Comparison of ENCODE assay signal across 24 cellular contexts in the genomic region with DNA sequence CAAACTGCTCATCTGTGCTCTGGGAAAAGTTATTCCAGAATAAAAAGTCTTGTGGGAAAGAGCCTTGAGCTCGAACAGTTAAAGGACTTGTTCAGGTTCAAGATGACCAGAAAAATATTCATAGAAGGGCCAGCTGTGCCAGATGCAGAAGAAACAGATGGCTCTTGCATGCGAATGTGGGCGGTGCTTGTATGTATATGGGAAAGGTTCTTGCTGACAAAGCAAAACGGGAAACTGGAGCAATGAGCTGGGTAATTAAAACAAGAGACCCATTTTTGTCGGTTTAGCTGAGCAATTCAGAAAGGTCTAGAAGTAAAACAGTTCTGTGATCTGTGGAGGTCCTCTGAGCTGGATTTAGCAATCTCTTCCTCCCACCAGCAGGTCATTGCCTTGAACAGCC.
DNase-seq lines count a peak whose midpoint lies in the region; ATAC-seq, FAIRE-seq and TF ChIP-seq lines count a peak whose summit lies in the region.
"Had no signal": no experiment of that assay in that cellular context is flagged by ENCODE, and none has a peak within 500 bp of the region (broad histone marks: within the 10 kb centered on the region; RNA-seq: fewer than 3 reads in every experiment).

No MANE protein-coding gene starts in this region.

- H3K27ac Mint-ChIP-seq in osteocyte (ENCODE audit: unreplicated experiment): no peak overlapping the region
- H3K27ac Mint-ChIP-seq: CD4-positive, CD25-positive, alpha-beta regulatory T cell had no signal

- no peaks in the 10 kb centered on the region for H3F3A ChIP-seq in SK-N-SH (replicated peaks; ENCODE audit: insufficient read depth)

- TF ChIP-seq POLR2A in HepG2 (IDR thresholded peaks at IDR 0.05; ENCODE audit: insufficient read depth in 1 of 2, low read depth in 2 of 2, low read length in 2 of 2) (no peak), right lobe of liver (IDR thresholded peaks at IDR 0.05) (no peak), K562 (conservative IDR thresholded peaks at IDR 0.05) (no peak)

- H3K4me3 Mint-ChIP-seq in osteocyte (ENCODE audit: unreplicated experiment): no peak overlapping the region
- H3K4me3 Mint-ChIP-seq: CD4-positive, CD25-positive, alpha-beta regulatory T cell had no signal

- no peaks in the 10 kb centered on the region for H4K20me1 ChIP-seq in HepG2 (ENCODE audit: insufficient read depth, low read length)
- H4K20me1 ChIP-seq in K562 (replicated peaks; ENCODE audit: control insufficient read depth, insufficient read depth, low read length): no peaks in the 10 kb centered on the region; the same call in 1 of the 2 replicates
- H4K20me1 ChIP-seq in SK-N-SH (ENCODE audit: insufficient read depth): no peaks in the 10 kb centered on the region
- H4K20me1 ChIP-seq: BLaER1 had no signal

- H3K36me3 Mint-ChIP-seq in osteocyte (ENCODE audit: unreplicated experiment): no peaks in the 10 kb centered on the region
- H3K36me3 Mint-ChIP-seq: CD4-positive, CD25-positive, alpha-beta regulatory T cell had no signal

- no peaks in the 10 kb centered on the region for H3K9me3 ChIP-seq in HepG2 (ENCODE audit: low read length)
- no peaks in the 10 kb centered on the region for H3K9me3 ChIP-seq in right lobe of liver
- no peaks in the 10 kb centered on the region for H3K9me3 ChIP-seq in K562 (replicated peaks; ENCODE audit: control insufficient read depth, insufficient read depth, low read depth, low read length)
- no peaks in the 10 kb centered on the region for H3K9me3 ChIP-seq in SK-N-SH
- H3K9me3 ChIP-seq: BLaER1, MG63, Peyer's patch had no signal

- H3K4me1 ChIP-seq in HepG2 (ENCODE audit: insufficient read depth, low read length): no peaks in the 10 kb centered on the region
- no peaks in the 10 kb centered on the region for H3K4me1 ChIP-seq in right lobe of liver
- H3K4me1 ChIP-seq in K562 (replicated peaks in 1 of 2; ENCODE audit: control insufficient read depth in 2 of 2, insufficient read depth in 2 of 2, low read length in 2 of 2): no peaks in the 10 kb centered on the region
- peaks cover 0 to 5% of the 10 kb centered on the region in 2 experiments; a peak in 1 of 4 replicates for H3K4me1 ChIP-seq in SK-N-SH (ENCODE audit: control insufficient read depth in 1 of 2, insufficient read depth in 2 of 2, low read depth in 1 of 2, low read length in 1 of 2)
- H3K4me1 ChIP-seq: BLaER1, Peyer's patch had no signal

- H3K36me3 ChIP-seq in HepG2 (replicated peaks in 1 of 2; ENCODE audit: control insufficient read depth in 1 of 2, insufficient read depth in 2 of 2, low read length in 2 of 2) (no peaks in the 10 kb centered on the region), right lobe of liver (no peaks in the 10 kb centered on the region), K562 (ENCODE audit: control insufficient read depth, insufficient read depth, low read length) (no peaks in the 10 kb centered on the region), SK-N-SH (replicated peaks in 1 of 2; ENCODE audit: control insufficient read depth in 1 of 2, insufficient read depth in 2 of 2, low read length in 1 of 2) (no peaks in the 10 kb centered on the region)
- H3K36me3 ChIP-seq: BLaER1, MG63, Peyer's patch had no signal

- POLR2A ChIA-PET in HepG2 (lab: Yijun Ruan, JAX) (no interaction called here), K562 (lab: Yijun Ruan, JAX) (no interaction called here), SK-N-SH (lab: Yijun Ruan, JAX) (no interaction called here)

- intact Hi-C loops in HepG2 (cut with micrococcal nuclease; ENCODE audit: unreplicated experiment): no loop called here
- intact Hi-C loops in right lobe of liver (cut with DNase I): no loop called here
- intact Hi-C loops in K562 (cut with micrococcal nuclease): no loop called here

- no peaks in the 10 kb centered on the region for H3K9me1 ChIP-seq in K562 (ENCODE audit: control insufficient read depth, insufficient read depth, low read length)

- WGBS in HepG2 (ENCODE audit: low lambda C conversion rate): 32% methylated on average over 5 of the region's 5 CpGs
- WGBS in right lobe of liver (ENCODE audit: insufficient coverage, low coverage, low lambda C conversion rate, missing lambda C conversion rate): 45% methylated on average over 5 of the region's 5 CpGs
- WGBS in K562 (ENCODE audit: insufficient coverage, low coverage, missing lambda C conversion rate): 0% methylated on average over 5 of the region's 5 CpGs
- 61% methylated on average over 5 of the region's 5 CpGs for WGBS in SK-N-SH (ENCODE audit: low lambda C conversion rate)

- H3K79me2 ChIP-seq in HepG2 (ENCODE audit: insufficient read depth, low read length) (no peaks in the 10 kb centered on the region), K562 (ENCODE audit: control insufficient read depth, insufficient read depth, low read length) (no peaks in the 10 kb centered on the region), SK-N-SH (ENCODE audit: insufficient read depth) (no peaks in the 10 kb centered on the region)

- H3K9ac ChIP-seq in HepG2 (ENCODE audit: insufficient read depth, low read depth, low read length) (no peak overlapping the region), K562 (ENCODE audit: insufficient read depth in 1 of 2, low read depth in 2 of 2, low read length in 2 of 2) (no peak overlapping the region), SK-N-SH (no peak overlapping the region)
- H3K9ac ChIP-seq: BLaER1 had no signal

- TF ChIP-seq EP300 in HepG2 (IDR thresholded peaks at IDR 0.05; ENCODE audit: low read depth in 2 of 2, low read length in 2 of 2) (no peak), HepG2 (CRISPR knock-in tag; IDR thresholded peaks at IDR 0.05; ENCODE audit: borderline replicate concordance) (no peak), K562 (IDR thresholded peaks at IDR 0.05; ENCODE audit: low read length) (no peak), SK-N-SH (IDR thresholded peaks at IDR 0.05; ENCODE audit: borderline replicate concordance in 1 of 2, low read depth in 1 of 2, low read length in 1 of 2) (no peak)

- no peaks in the 10 kb centered on the region for H3K27me3 ChIP-seq in HepG2 (ENCODE audit: control insufficient read depth in 1 of 2, insufficient read depth in 2 of 2, low read length in 2 of 2)
- no peaks in the 10 kb centered on the region for H3K27me3 ChIP-seq in right lobe of liver
- H3K27me3 ChIP-seq in K562 (ENCODE audit: control insufficient read depth in 2 of 2, insufficient read depth in 2 of 2, low read length in 2 of 2): no peaks in the 10 kb centered on the region
- no peaks in the 10 kb centered on the region for H3K27me3 ChIP-seq in SK-N-SH (ENCODE audit: insufficient read depth)
- H3K27me3 ChIP-seq: BLaER1, MG63, Peyer's patch had no signal

- DNase-seq in HepG2 (ENCODE audit: low spot score): no peak
- DNase-seq in right lobe of liver: no peak
- DNase-seq in NCI-H510A (lab: John Stamatoyannopoulos, UW): peak; percentile 18
- no peak for DNase-seq in K562 (ENCODE audit: extremely low read depth in 1 of 4, low spot score in 3 of 4)
- DNase-seq in SK-N-SH: no peak
- no peak for DNase-seq in NCI-H2227 treated with DMSO at 0.1 percent for 48 hours (lab: John Stamatoyannopoulos, UW)
- no peak for DNase-seq in GM20000 (ENCODE audit: low spot score)
- DNase-seq in osteocyte (ENCODE audit: extremely low spot score, unreplicated experiment): no peak
- DNase-seq: 8988T; CD4-positive, CD25-positive, alpha-beta regulatory T cell; DMS53; MG63; NCI-H2029; NCI-H345; NCI-H524 treated with DMSO at 0.1 percent for 48 hours; NCI-H82; OCI-M1; Peyer's patch; SIG-M5; T-helper 2 cell had no signal

- H3K4me1 Mint-ChIP-seq in osteocyte (ENCODE audit: unreplicated experiment): peaks cover 2% of the 10 kb centered on the region
- H3K4me1 Mint-ChIP-seq: CD4-positive, CD25-positive, alpha-beta regulatory T cell had no signal

- H3K9me2 ChIP-seq in SK-N-SH: no peaks in the 10 kb centered on the region

- H3K4me2 ChIP-seq in HepG2 (ENCODE audit: low read depth, low read length): no peak overlapping the region
- H3K4me2 ChIP-seq in K562 (ENCODE audit: insufficient read depth, low read length): no peak overlapping the region
- H3K4me2 ChIP-seq in SK-N-SH: no peak overlapping the region
- H3K4me2 ChIP-seq: BLaER1 had no signal

- H2AFZ ChIP-seq in HepG2 (ENCODE audit: low read length): no peak overlapping the region
- H2AFZ ChIP-seq in K562 (ENCODE audit: low read depth, low read length): no peak overlapping the region
- H2AFZ ChIP-seq in SK-N-SH (ENCODE audit: low read depth): no peak overlapping the region

- TF ChIP-seq RAD21 in HepG2 (CRISPR knock-in tag; IDR thresholded peaks at IDR 0.05) (no peak), K562 (CRISPR knock-in tag; conservative IDR thresholded peaks at IDR 0.05 in 1 of 2, IDR thresholded peaks at IDR 0.05 in 1 of 2) (no peak), SK-N-SH (IDR thresholded peaks at IDR 0.05; ENCODE audit: low read length) (no peak)

- H3K27ac ChIP-seq in HepG2 (ENCODE audit: extremely low read length, insufficient read depth, low read length): no peak overlapping the region
- H3K27ac ChIP-seq in right lobe of liver: no peak overlapping the region
- H3K27ac ChIP-seq in K562 (ENCODE audit: extremely low read depth, low read depth, low read length): no peak overlapping the region
- peak overlapping the region in 1 of 2 experiments; percentile 8; a peak in 1 of 4 replicates for H3K27ac ChIP-seq in SK-N-SH (ENCODE audit: low read depth in 2 of 2, low read length in 1 of 2)
- H3K27ac ChIP-seq: BLaER1, HL-60, Peyer's patch had no signal

- no peak for TF ChIP-seq CTCF in HepG2 (CRISPR knock-in tag; IDR thresholded peaks at IDR 0.05)
- TF ChIP-seq CTCF in right lobe of liver (IDR thresholded peaks at IDR 0.05): no peak
- no peak for TF ChIP-seq CTCF in K562 (IDR thresholded peaks at IDR 0.05 in 2 of 3, conservative IDR thresholded peaks at IDR 0.05 in 1 of 3; ENCODE audit: insufficient read depth in 2 of 3, low read depth in 1 of 3, low read length in 3 of 3)
- TF ChIP-seq CTCF in SK-N-SH (IDR thresholded peaks at IDR 0.05): no peak
- no peak for TF ChIP-seq CTCF in GM20000 (IDR thresholded peaks at IDR 0.05; ENCODE audit: extremely low read depth, missing control alignments)
- no peak for TF ChIP-seq CTCF in osteocyte (IDR thresholded peaks at IDR 0.05)

- ATAC-seq in HepG2 (no peak), right lobe of liver (no peak), K562 (no peak)
- ATAC-seq: HCT116 had no signal

- no peak for FAIRE-seq in HepG2 (lab: Jason Lieb, UNC)
- FAIRE-seq in K562 (lab: Jason Lieb, UNC): no peak
- FAIRE-seq: GM18507 had no signal

- in situ Hi-C loops in HepG2 (cut with HindIII; ENCODE audit: extremely low pct_ligation_motif_present, low pct_unique_long_range_greater_than_20kb) (no loop called here), K562 (cut with MboI) (no loop called here)

- BruUV-seq in HepG2 (replicated peaks; lab: Mats Ljungman, UMichigan) (no TSS peak), K562 (replicated peaks; lab: Mats Ljungman, UMichigan) (no TSS peak)

- CTCF ChIA-PET in HepG2 (lab: Yijun Ruan, JAX; ENCODE audit: low intra/inter-chr PET ratio, low total read pairs): no interaction called here
- CTCF ChIA-PET in K562 (lab: Yijun Ruan, JAX; ENCODE audit: low intra/inter-chr PET ratio): no interaction called here
- CTCF ChIA-PET in SK-N-SH (lab: Yijun Ruan, JAX): no interaction called here

- no peaks in the 10 kb centered on the region for H3K9me3 Mint-ChIP-seq in osteocyte (ENCODE audit: unreplicated experiment)

- no peak overlapping the region for H3K4me3 ChIP-seq in HepG2 (replicated peaks in 1 of 3; ENCODE audit: insufficient read depth in 1 of 3, low read depth in 2 of 3, low read length in 3 of 3)
- no peak overlapping the region for H3K4me3 ChIP-seq in right lobe of liver
- H3K4me3 ChIP-seq in K562: no peak overlapping the region
- no peak overlapping the region for H3K4me3 ChIP-seq in SK-N-SH (ENCODE audit: low read depth in 2 of 2, low read length in 1 of 2)
- H3K4me3 ChIP-seq: BLaER1, MG63, Peyer's patch had no signal

- H3K27me3 Mint-ChIP-seq in osteocyte (ENCODE audit: unreplicated experiment): peaks cover 7% of the 10 kb centered on the region
- H3K27me3 Mint-ChIP-seq: CD4-positive, CD25-positive, alpha-beta regulatory T cell had no signal

Comparison
In these comparisons a context has a peak if more than half of its experiments do, and no peak if none do; other contexts are left out.
1. Of the 241 proteins assayed by ChIP-seq in both HepG2 and K562: peak only in HepG2: none; only in K562: MAFG; in both: MAFF and MAFK; in neither: 238.